18 cellular contexts compared by ENCODE assay signal in the genomic region with DNA sequence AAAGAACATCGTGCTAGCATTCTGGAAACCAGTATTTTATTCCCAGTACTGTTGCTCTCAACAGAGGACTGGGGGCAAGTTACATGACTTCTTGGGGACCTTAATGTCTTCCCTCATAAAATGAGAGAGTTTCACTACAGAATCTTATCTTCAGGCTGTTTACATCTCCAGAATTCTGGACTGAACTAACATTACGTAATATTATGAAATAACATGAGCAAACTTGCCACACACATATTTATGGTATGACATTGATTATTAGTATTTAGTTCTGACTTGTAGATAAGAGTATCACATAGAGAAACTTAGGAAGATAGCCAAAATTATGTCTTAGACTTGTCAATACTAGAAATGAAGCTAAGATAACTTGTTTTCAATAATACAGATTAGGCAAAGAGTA.
DNase-seq lines count a peak whose midpoint lies in the region; ATAC-seq and TF ChIP-seq lines count a peak whose summit lies in the region.
"Had no signal": no experiment of that assay in that cellular context is flagged by ENCODE, and none has a peak within 500 bp of the region (broad histone marks: within the 10 kb centered on the region; RNA-seq: fewer than 3 reads in every experiment).

No MANE protein-coding gene starts in this region.

- H3K4ac ChIP-seq in IMR-90 (ENCODE audit: low read depth, low read length) (no peak overlapping the region), mesenchymal stem cell (ENCODE audit: low read depth in 1 of 2, low read length in 2 of 2) (no peak overlapping the region)

- intact Hi-C loops in CD4-positive, alpha-beta T cell (cut with DNase I, micrococcal nuclease) = no loop called here
- intact Hi-C loops in IMR-90 (cut with micrococcal nuclease) = loop anchor here (1.0 to 5.0 kb wide), 2 partner anchors 68 to 117 kb away; partner anchors contain the start of gene NFKB1

- no peaks in the 10 kb centered on the region for H3K9me3 Mint-ChIP-seq in CD4-positive, alpha-beta T cell
- no peaks in the 10 kb centered on the region for H3K9me3 Mint-ChIP-seq in type B pancreatic cell
- H3K9me3 Mint-ChIP-seq: T-helper 1 cell treated with Interleukin-12 subunit alpha and Interleukin-12 subunit beta and Interleukin-4 antibody, amounts not matched to agents 30 μg/mL and 1 μg/mL, for 36 hours had no signal

- H3K4me1 ChIP-seq in IMR-90 (ENCODE audit: control insufficient read depth, insufficient read depth, low read length) (peaks cover 5% of the 10 kb centered on the region), mesenchymal stem cell (ENCODE audit: control insufficient read depth, insufficient read depth, low read depth, low read length) (no peaks in the 10 kb centered on the region)

- H3K14ac ChIP-seq in IMR-90 (replicated peaks; ENCODE audit: low read depth, low read length) (no peak overlapping the region), mesenchymal stem cell (ENCODE audit: low read length in 2 of 2) (no peak overlapping the region)

- H3K79me1 ChIP-seq in IMR-90 (ENCODE audit: low read depth in 1 of 2, low read length in 2 of 2) = peaks cover 9 to 10% of the 10 kb centered on the region in 2 experiments; a peak in 3 of 4 replicates
- peaks cover 11% of the 10 kb centered on the region for H3K79me1 ChIP-seq in mesenchymal stem cell (replicated peaks; ENCODE audit: low read length, poor library complexity, severe bottlenecking)

- H3K27ac ChIP-seq in CD4-positive, alpha-beta T cell (ENCODE audit: low read depth, low read length) = no peak overlapping the region
- H3K27ac ChIP-seq in IMR-90 (ENCODE audit: insufficient read depth, low read length) (peak overlapping the region; percentile 53; the same call in 1 of the 2 replicates), mesenchymal stem cell (ENCODE audit: low read length, poor library complexity, severe bottlenecking) (no peak overlapping the region)
- H3K27ac ChIP-seq: ovary, tibial artery had no signal

- H4K20me1 ChIP-seq in IMR-90 (ENCODE audit: insufficient read depth, low read length) = peaks cover 2% of the 10 kb centered on the region; the same call in 1 of the 2 replicates

- no peak overlapping the region for H3K9ac ChIP-seq in IMR-90 (ENCODE audit: low read depth, low read length)
- H3K9ac ChIP-seq in mesenchymal stem cell (ENCODE audit: low read length) = peak overlapping the region; percentile 1

- POLR2A ChIA-PET in CD4-positive, alpha-beta T cell (lab: Charles Lee) = interaction anchor here (1.1 kb wide), 1 partner anchor 10 kb away, joined by 3 read pairs; no protein-coding TSS in a partner anchor
- POLR2A ChIA-PET in IMR-90 (lab: Charles Lee; ENCODE audit: unreplicated experiment) = no interaction called here

- H3K27ac Mint-ChIP-seq in CD4-positive, alpha-beta T cell = peak overlapping the region; percentile 12
- H3K27ac Mint-ChIP-seq in type B pancreatic cell = no peak overlapping the region
- H3K27ac Mint-ChIP-seq: T-helper 1 cell treated with Interleukin-12 subunit alpha and Interleukin-12 subunit beta and Interleukin-4 antibody, amounts not matched to agents 30 μg/mL and 1 μg/mL, for 36 hours; WTC11 had no signal

- no peak overlapping the region; a peak in 1 of 4 replicates for H4K8ac ChIP-seq in IMR-90 (ENCODE audit: low read depth in 2 of 2, low read length in 2 of 2)
- H4K8ac ChIP-seq in mesenchymal stem cell (ENCODE audit: low read length) = no peak overlapping the region

- CTCF ChIA-PET in CD4-positive, alpha-beta T cell (lab: Charles Lee) = interaction anchor here (2.5 kb wide), 1 partner anchor 9 kb away, joined by 8 read pairs; no protein-coding TSS in a partner anchor
- CTCF ChIA-PET in IMR-90 (lab: Yijun Ruan, JAX) = no interaction called here

- DNase-seq in CD4-positive, alpha-beta T cell = no peak
- peak; percentile 71 for DNase-seq in IMR-90
- peak; percentile 48 to 64 for DNase-seq in cardiac fibroblast (ENCODE audit: low read depth in 2 of 2)
- DNase-seq in mesenchymal stem cell = peak; percentile 59
- DNase-seq in type B pancreatic cell (ENCODE audit: extremely low spot score, unreplicated experiment) = no peak
- no peak for DNase-seq in AML-193 (lab: John Stamatoyannopoulos, UW)
- DNase-seq: activated effector memory CD4-positive, alpha-beta T cell treated with Interleukin-2 at 50 U/mL for 16 hours; left ventricle myocardium superior; NCI-H1092 treated with DMSO at 0.1 percent for 48 hours; NCI-H82; ovary; RPMI8226; stimulated activated CD4-positive, alpha-beta T cell treated with anti-CD3 and anti-CD28 coated beads, Interleukin-4, amount 100 ng/mL, for 4 hours; tibial artery had no signal

- no peak for TF ChIP-seq RAD21 in IMR-90 (IDR thresholded peaks at IDR 0.05; ENCODE audit: low read length)

- H3K4me1 Mint-ChIP-seq in CD4-positive, alpha-beta T cell (ENCODE audit: low read depth) = peaks cover 76% of the 10 kb centered on the region
- peaks cover 3% of the 10 kb centered on the region for H3K4me1 Mint-ChIP-seq in type B pancreatic cell (ENCODE audit: unreplicated experiment)
- H3K4me1 Mint-ChIP-seq: WTC11 had no signal

- 20% methylated on average over 1 of the region's 2 CpGs; no CpG with 5 or more reads in 1 of the 2 experiments for WGBS in IMR-90 (ENCODE audit: extremely low coverage in 2 of 2, insufficient read length in 1 of 2), 2 experiments
- 100% methylated on average over 1 of the region's 2 CpGs for WGBS in mesenchymal stem cell

- in situ Hi-C loops in IMR-90 (cut with MboI; ENCODE audit: low sequenced_read_pairs) = no loop called here

- H3K23ac ChIP-seq in IMR-90 (ENCODE audit: low read depth, low read length) (no peak overlapping the region), mesenchymal stem cell (ENCODE audit: low read length in 2 of 2) (no peak overlapping the region)

- H3K36me3 Mint-ChIP-seq in CD4-positive, alpha-beta T cell (ENCODE audit: low read depth) = peaks cover 86% of the 10 kb centered on the region
- peaks cover 11% of the 10 kb centered on the region for H3K36me3 Mint-ChIP-seq in type B pancreatic cell

- no peak for TF ChIP-seq CTCF in CD4-positive, alpha-beta T cell (IDR thresholded peaks at IDR 0.05)
- TF ChIP-seq CTCF in IMR-90 (conservative IDR thresholded peaks at IDR 0.05; ENCODE audit: low read depth, low read length) = no peak
- no peak for TF ChIP-seq CTCF in cardiac fibroblast (IDR thresholded peaks at IDR 0.05; ENCODE audit: low read depth, low read length)
- TF ChIP-seq CTCF in type B pancreatic cell (conservative IDR thresholded peaks at IDR 0.05) = no peak

- dilution Hi-C loops in IMR-90 (cut with HindIII; ENCODE audit: low sequenced_read_pairs, unreplicated experiment) = no loop called here

- H3K18ac ChIP-seq in IMR-90 (ENCODE audit: low read depth, low read length) = no peak overlapping the region
- H3K18ac ChIP-seq in mesenchymal stem cell (ENCODE audit: low read depth in 1 of 2, low read length in 2 of 2) = no peak overlapping the region

- H2BK20ac ChIP-seq in IMR-90 (ENCODE audit: low read depth, low read length) = no peak overlapping the region

- H3K56ac ChIP-seq in IMR-90 (ENCODE audit: extremely low read depth, insufficient read depth, low read length) = no peak overlapping the region

- no peak for ATAC-seq in CD4-positive, alpha-beta T cell (ENCODE audit: poor library complexity)
- ATAC-seq in IMR-90 (ENCODE audit: low read depth) (peak; percentile 60), HG02884 (IDR thresholded peaks at IDR 0.05; ENCODE audit: unreplicated experiment) (no peak)
- ATAC-seq: esophagus mucosa, left ventricle myocardium superior, WTC11 had no signal

- BruUV-seq in IMR-90 (replicated peaks; lab: Mats Ljungman, UMichigan) = no TSS peak

- H2BK5ac ChIP-seq in IMR-90 (ENCODE audit: low read depth, low read length, poor library complexity, severe bottlenecking) (peak overlapping the region; percentile 48), mesenchymal stem cell (ENCODE audit: low read depth, low read length, poor library complexity, severe bottlenecking) (no peak overlapping the region)

- H2AK5ac ChIP-seq in IMR-90 (ENCODE audit: low read depth, low read length) (no peak overlapping the region), mesenchymal stem cell (ENCODE audit: low read length, severe bottlenecking) (no peak overlapping the region)

- H3K36me3 ChIP-seq in IMR-90 (ENCODE audit: control insufficient read depth, insufficient read depth, low read length) (no peaks in the 10 kb centered on the region; the same call in 1 of the 2 replicates), mesenchymal stem cell (ENCODE audit: control insufficient read depth in 1 of 2, insufficient read depth in 2 of 2, low read depth in 1 of 2, low read length in 2 of 2) (peaks cover 0 to 17% of the 10 kb centered on the region in 2 experiments)
- H3K36me3 ChIP-seq: ovary had no signal

- H2BK15ac ChIP-seq in IMR-90 (ENCODE audit: low read depth, low read length) (no peak overlapping the region), mesenchymal stem cell (ENCODE audit: low read depth, poor library complexity, severe bottlenecking) (no peak overlapping the region)

- H3K4me3 ChIP-seq in IMR-90 (ENCODE audit: insufficient read depth, low read depth, low read length) (no peak overlapping the region), cardiac fibroblast (replicated peaks in 1 of 2; ENCODE audit: low read depth in 2 of 2, low read length in 2 of 2) (no peak overlapping the region), mesenchymal stem cell (ENCODE audit: insufficient read depth in 1 of 2, low read depth in 1 of 2, low read length in 2 of 2) (no peak overlapping the region)
- H3K4me3 ChIP-seq: ovary, tibial artery had no signal

- no peak overlapping the region for H2BK120ac ChIP-seq in IMR-90 (ENCODE audit: low read depth, low read length)
- H2BK120ac ChIP-seq in mesenchymal stem cell (ENCODE audit: low read depth, low read length) = no peak overlapping the region

- no peak overlapping the region for H2AK9ac ChIP-seq in IMR-90 (replicated peaks; ENCODE audit: low read depth, low read length, poor library complexity)

- no peaks in the 10 kb centered on the region; the same call in 1 of the 2 replicates for H3K9me1 ChIP-seq in IMR-90 (ENCODE audit: insufficient read depth, low read length)

- H4K91ac ChIP-seq in IMR-90 (ENCODE audit: insufficient read depth, low read depth, low read length) (no peak overlapping the region), mesenchymal stem cell (ENCODE audit: low read length) (no peak overlapping the region)

- no peaks in the 10 kb centered on the region for H3K27me3 Mint-ChIP-seq in CD4-positive, alpha-beta T cell
- no peaks in the 10 kb centered on the region for H3K27me3 Mint-ChIP-seq in type B pancreatic cell

- H3K4me2 ChIP-seq in IMR-90 (ENCODE audit: low read depth, low read length) = peak overlapping the region; percentile 72; the same call in 1 of the 2 replicates
- H3K4me2 ChIP-seq in mesenchymal stem cell (ENCODE audit: low read length, poor library complexity, severe bottlenecking) = no peak overlapping the region

- TF ChIP-seq POLR2A in IMR-90 (IDR thresholded peaks at IDR 0.05; ENCODE audit: low read depth, low read length) = no peak

- H2BK12ac ChIP-seq in mesenchymal stem cell (ENCODE audit: low read length in 2 of 2) = no peak overlapping the region

- no peak overlapping the region for H3K4me3 Mint-ChIP-seq in CD4-positive, alpha-beta T cell
- H3K4me3 Mint-ChIP-seq in type B pancreatic cell = no peak overlapping the region
- H3K4me3 Mint-ChIP-seq: T-helper 1 cell treated with Interleukin-12 subunit alpha and Interleukin-12 subunit beta and Interleukin-4 antibody, amounts not matched to agents 30 μg/mL and 1 μg/mL, for 36 hours; WTC11 had no signal

- no peak overlapping the region for H4K5ac ChIP-seq in IMR-90 (ENCODE audit: low read depth, low read length)

- no peaks in the 10 kb centered on the region for H3K27me3 ChIP-seq in CD4-positive, alpha-beta T cell (ENCODE audit: control insufficient read depth, insufficient read depth, low read length)
- H3K27me3 ChIP-seq in IMR-90 (ENCODE audit: control insufficient read depth, insufficient read depth, low read length) = no peaks in the 10 kb centered on the region
- no peaks in the 10 kb centered on the region for H3K27me3 ChIP-seq in mesenchymal stem cell (ENCODE audit: control insufficient read depth in 1 of 2, insufficient read depth in 1 of 2, low read length in 2 of 2)
- H3K27me3 ChIP-seq: ovary, tibial artery had no signal

- H2AFZ ChIP-seq in IMR-90 (replicated peaks; ENCODE audit: low read length, poor library complexity) (no peak overlapping the region), mesenchymal stem cell (ENCODE audit: low read depth, low read length) (no peak overlapping the region)

- no peaks in the 10 kb centered on the region for H3K9me3 ChIP-seq in CD4-positive, alpha-beta T cell (ENCODE audit: control insufficient read depth, low read length)
- H3K9me3 ChIP-seq in IMR-90 (ENCODE audit: control insufficient read depth, insufficient read depth, low read length) = no peaks in the 10 kb centered on the region
- no peaks in the 10 kb centered on the region for H3K9me3 ChIP-seq in mesenchymal stem cell (ENCODE audit: control insufficient read depth, low read length)
- H3K9me3 ChIP-seq: ovary, tibial artery had no signal

Comparison
In these comparisons a context has a peak if more than half of its experiments do, and no peak if none do; other contexts are left out.
1. DNase-seq: peak in IMR-90 (single experiment), cardiac fibroblast (2 of 2) and mesenchymal stem cell (single experiment); none in CD4-positive, alpha-beta T cell (0 of 10), type B pancreatic cell (single experiment) and AML-193 (0 of 2).